1 cellular context compared by ENCODE assay signal in genomic region chr3:52683611-52684010, GRCh38.
TF ChIP-seq lines count a peak whose summit lies in the region.

No MANE protein-coding gene starts in this region.

TF ChIP-seq in GM12878, 131 proteins besides CTCF, POLR2A, EP300 and RAD21:
- TF ChIP-seq SPI1 (IDR thresholded peaks at IDR 0.05; ENCODE audit: borderline replicate concordance, insufficient read depth, low read depth, low read length) = no peak
- no peak for TF ChIP-seq NR2C1 (IDR thresholded peaks at IDR 0.05)
- TF ChIP-seq EZH2 (IDR thresholded peaks at IDR 0.05; ENCODE audit: borderline replicate concordance, control insufficient read depth, low read depth, low read length) = no peak
- TF ChIP-seq E2F8 (IDR thresholded peaks at IDR 0.05; ENCODE audit: low read depth, partially characterized antibody) = no peak
- no peak for TF ChIP-seq RB1 (IDR thresholded peaks at IDR 0.05; ENCODE audit: borderline replicate concordance)
- TF ChIP-seq PAX8 (IDR thresholded peaks at IDR 0.05) = no peak
- no peak for TF ChIP-seq ZNF24 (IDR thresholded peaks at IDR 0.05)
- no peak for TF ChIP-seq MYB (IDR thresholded peaks at IDR 0.05; ENCODE audit: borderline replicate concordance, low read depth, low read length)
- TF ChIP-seq CHD2 (IDR thresholded peaks at IDR 0.05; ENCODE audit: borderline replicate concordance, low read depth, low read length) = no peak
- no peak for TF ChIP-seq MEF2B (IDR thresholded peaks at IDR 0.05; ENCODE audit: partially characterized antibody, poor library complexity, severe bottlenecking)
- no peak for TF ChIP-seq STAT1 (conservative IDR thresholded peaks at IDR 0.05)
- TF ChIP-seq DPF2 (IDR thresholded peaks at IDR 0.05) = no peak
- no peak for TF ChIP-seq BCLAF1 (IDR thresholded peaks at IDR 0.05)
- no peak for TF ChIP-seq SMC3 (IDR thresholded peaks at IDR 0.05; ENCODE audit: borderline replicate concordance, low read length)
- TF ChIP-seq RELA (IDR thresholded peaks at IDR 0.05; ENCODE audit: borderline replicate concordance, partially characterized antibody) = no peak
- no peak for TF ChIP-seq HDAC2 (IDR thresholded peaks at IDR 0.05)
- TF ChIP-seq, protein P1, sequence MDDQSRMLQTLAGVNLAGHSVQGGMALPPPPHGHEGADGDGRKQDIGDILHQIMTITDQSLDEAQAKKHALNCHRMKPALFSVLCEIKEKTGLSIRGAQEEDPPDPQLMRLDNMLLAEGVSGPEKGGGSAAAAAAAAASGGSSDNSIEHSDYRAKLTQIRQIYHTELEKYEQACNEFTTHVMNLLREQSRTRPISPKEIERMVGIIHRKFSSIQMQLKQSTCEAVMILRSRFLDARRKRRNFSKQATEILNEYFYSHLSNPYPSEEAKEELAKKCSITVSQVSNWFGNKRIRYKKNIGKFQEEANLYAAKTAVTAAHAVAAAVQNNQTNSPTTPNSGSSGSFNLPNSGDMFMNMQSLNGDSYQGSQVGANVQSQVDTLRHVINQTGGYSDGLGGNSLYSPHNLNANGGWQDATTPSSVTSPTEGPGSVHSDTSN (IDR thresholded peaks at IDR 0.05; ENCODE audit: insufficient replicate concordance, low read depth, low read length) = no peak
- no peak for TF ChIP-seq ZNF687 (IDR thresholded peaks at IDR 0.05)
